In genomic region chrX:105006103-105006502, GRCh38 we compare ENCODE assay signal across 27 cellular contexts.
"Had no signal": no experiment of that assay in that cellular context is flagged by ENCODE, and none has a peak within 500 bp of the region (broad histone marks: within the 10 kb centered on the region; RNA-seq: fewer than 3 reads in every experiment).

No MANE protein-coding gene starts in this region.

- H3K36me3 ChIP-seq: esophagus squamous epithelium, gastrocnemius medialis, heart right ventricle, left lung, lower lobe of right lung had no signal

- H3K36me3 Mint-ChIP-seq: mesothelial cell of epicardium; naive thymus-derived CD4-positive, alpha-beta T cell had no signal

- H3K4me3 ChIP-seq: coronary artery, dorsolateral prefrontal cortex, esophagus squamous epithelium, gastrocnemius medialis, heart right ventricle, left lung, lower lobe of right lung had no signal

- FAIRE-seq: endometrium, islet of Langerhans, keratinocyte had no signal

- H3K27ac Mint-ChIP-seq: endodermal cell; mesothelial cell of epicardium; naive thymus-derived CD4-positive, alpha-beta T cell had no signal

- DNase-seq: dermis blood vessel endothelial cell; dorsolateral prefrontal cortex; effector CD4-positive, alpha-beta T cell; effector memory CD4-positive, alpha-beta T cell; endodermal cell; erythroblast; esophagus squamous epithelium; foreskin fibroblast; foreskin melanocyte; gastrocnemius medialis; glutamatergic neuron; head of caudate nucleus; heart right ventricle; hippocampal formation; kidney glomerular epithelial cell; left lung; left ventricle myocardium superior; lower lobe of right lung; mesenchymal stem cell; naive thymus-derived CD4-positive, alpha-beta T cell had no signal

- H3K4me1 ChIP-seq: esophagus squamous epithelium, gastrocnemius medialis, heart right ventricle, left lung, lower lobe of right lung had no signal

- H3K4me1 Mint-ChIP-seq: mesothelial cell of epicardium; naive thymus-derived CD4-positive, alpha-beta T cell had no signal

- H3K4me3 Mint-ChIP-seq: endodermal cell; mesothelial cell of epicardium; naive thymus-derived CD4-positive, alpha-beta T cell had no signal

- H3K27ac ChIP-seq: coronary artery, dorsolateral prefrontal cortex, epithelial cell of prostate, esophagus squamous epithelium, gastrocnemius medialis, heart right ventricle, left lung, lower lobe of right lung had no signal

- ATAC-seq: esophagus mucosa; gastrocnemius medialis; heart right ventricle; left lung; left ventricle myocardium superior; lower lobe of right lung; naive thymus-derived CD4-positive, alpha-beta T cell had no signal

- H3K27me3 Mint-ChIP-seq: naive thymus-derived CD4-positive, alpha-beta T cell had no signal

- H3K9me3 ChIP-seq: esophagus squamous epithelium, gastrocnemius medialis, heart right ventricle, left lung, lower lobe of right lung had no signal
